Comparison of ENCODE assay signal across 21 cellular contexts in genomic region chr6:44399991-44400390, GRCh38. TPM values are rescaled to one million over a fixed set of nuclear protein-coding genes. Genes with fewer than 3 reads are reported as not detected.
DNase-seq lines count a peak whose midpoint lies in the region; ATAC-seq and TF ChIP-seq lines count a peak whose summit lies in the region.
"Had no signal": no experiment of that assay in that cellular context is flagged by ENCODE, and none has a peak within 500 bp of the region (broad histone marks: within the 10 kb centered on the region; RNA-seq: fewer than 3 reads in every experiment).

No MANE protein-coding gene starts in this region.

- no peaks in the 10 kb centered on the region for H3K27me3 Mint-ChIP-seq in CD8-positive, alpha-beta T cell (ENCODE audit: low read depth)
- H3K27me3 Mint-ChIP-seq in activated T-helper 1 cell treated with anti-CD3 and anti-CD28 coated beads, Interleukin-12 subunit alpha, Interleukin-12 subunit beta, Interleukin-2, Interleukin-4 antibody, amounts not matched to agents 30 ng/mL and 10 ng/mL and 1 ng/mL, durations not matched to agents 14 hours and 24 hours and 36 hours (ENCODE audit: insufficient read depth) = no peaks in the 10 kb centered on the region
- H3K27me3 Mint-ChIP-seq: activated B cell treated with CpG ODN at 0.5 μM for 24 hours had no signal

- H3K4me1 ChIP-seq in CD8-positive, alpha-beta T cell (ENCODE audit: insufficient read depth, low read length) = no peaks in the 10 kb centered on the region
- H3K4me1 ChIP-seq: parathyroid adenoma had no signal

- intact Hi-C loops in CD8-positive, alpha-beta T cell (cut with DNase I, micrococcal nuclease) = no loop called here
- intact Hi-C loops in activated T-helper 1 cell treated with anti-CD3 and anti-CD28 coated beads, Interleukin-12 subunit alpha, Interleukin-12 subunit beta, Interleukin-2, Interleukin-4 antibody, amounts not matched to agents 30 ng/mL and 10 ng/mL and 1 ng/mL, durations not matched to agents 14 hours and 24 hours and 36 hours (cut with micrococcal nuclease) = no loop called here

- no peaks in the 10 kb centered on the region for H3K9me3 ChIP-seq in CD8-positive, alpha-beta T cell (ENCODE audit: low read length)
- H3K9me3 ChIP-seq: gastroesophageal sphincter had no signal

- CTCF ChIA-PET in CD8-positive, alpha-beta T cell (lab: Charles Lee) = interaction anchor here (0.7 kb wide), 1 partner anchor 1147 kb away, joined by 5 read pairs; no protein-coding TSS in a partner anchor

- peaks cover 33% of the 10 kb centered on the region for H3K36me3 ChIP-seq in CD8-positive, alpha-beta T cell (ENCODE audit: insufficient read depth, low read length)

- H3K4me3 Mint-ChIP-seq in CD8-positive, alpha-beta T cell = no peak overlapping the region
- peak overlapping the region; percentile 8 for H3K4me3 Mint-ChIP-seq in activated T-helper 1 cell treated with anti-CD3 and anti-CD28 coated beads, Interleukin-12 subunit alpha, Interleukin-12 subunit beta, Interleukin-2, Interleukin-4 antibody, amounts not matched to agents 30 ng/mL and 10 ng/mL and 1 ng/mL, durations not matched to agents 14 hours and 24 hours and 36 hours
- H3K4me3 Mint-ChIP-seq: activated B cell treated with CpG ODN at 0.5 μM for 24 hours had no signal

- peaks cover 80% of the 10 kb centered on the region for H3K36me3 Mint-ChIP-seq in CD8-positive, alpha-beta T cell
- H3K36me3 Mint-ChIP-seq in activated T-helper 1 cell treated with anti-CD3 and anti-CD28 coated beads, Interleukin-12 subunit alpha, Interleukin-12 subunit beta, Interleukin-2, Interleukin-4 antibody, amounts not matched to agents 30 ng/mL and 10 ng/mL and 1 ng/mL, durations not matched to agents 14 hours and 24 hours and 36 hours (ENCODE audit: low read depth) = peaks cover 58% of the 10 kb centered on the region

- DNase-seq in AG10803 (ENCODE audit: low read depth) (peak; percentile 39), fibroblast of peridontal ligament (ENCODE audit: extremely low read depth) (peak; percentile 46), SW 1271 (lab: John Stamatoyannopoulos, UW) (no peak), MV-4-11 (lab: John Stamatoyannopoulos, UW) (no peak)
- no peak for DNase-seq in CD8-positive, alpha-beta T cell
- DNase-seq in activated T-helper 1 cell treated with anti-CD3 and anti-CD28 coated beads, Interleukin-12 subunit alpha, Interleukin-12 subunit beta, Interleukin-2, Interleukin-4 antibody, amounts not matched to agents 30 ng/mL and 10 ng/mL and 1 ng/mL, durations not matched to agents 14 hours and 24 hours and 36 hours (ENCODE audit: low spot score) = no peak
- DNase-seq in stimulated activated CD4-positive, alpha-beta T cell treated with anti-CD3 and anti-CD28 coated beads, Interleukin-2, amount 100 ng/mL, for 48 hours = no peak
- DNase-seq: activated B cell treated with CpG ODN at 0.5 μM for 24 hours; activated T-cell treated with anti-CD3 and anti-CD28 coated beads, Interleukin-2, amount 50 U/mL, for 48 hours; IMR-90; NCI-H1092 treated with DMSO at 0.1 percent for 48 hours; NCI-H2029 had no signal

- POLR2A ChIA-PET in CD8-positive, alpha-beta T cell (lab: Charles Lee) = no interaction called here

- H3K4me3 ChIP-seq in AG10803 (ENCODE audit: low read length) = no peak overlapping the region
- H3K4me3 ChIP-seq in CD8-positive, alpha-beta T cell (ENCODE audit: low read depth, low read length) = no peak overlapping the region
- H3K4me3 ChIP-seq: gastroesophageal sphincter, SK-N-MC had no signal

- ATAC-seq in CD8-positive, alpha-beta T cell = no peak
- no peak for ATAC-seq in GM18868 (IDR thresholded peaks at IDR 0.05; ENCODE audit: unreplicated experiment)
- ATAC-seq: gastroesophageal sphincter, sciatic nerve had no signal

- no peak for TF ChIP-seq CTCF in AG10803 (conservative IDR thresholded peaks at IDR 0.05; ENCODE audit: low read length)
- no peak for TF ChIP-seq CTCF in CD8-positive, alpha-beta T cell (IDR thresholded peaks at IDR 0.05)

- H3K27me3 ChIP-seq in CD8-positive, alpha-beta T cell (ENCODE audit: insufficient read depth, low read length) = no peaks in the 10 kb centered on the region
- H3K27me3 ChIP-seq: gastroesophageal sphincter had no signal

- H3K27ac Mint-ChIP-seq in CD8-positive, alpha-beta T cell = peak overlapping the region; percentile 23
- H3K27ac Mint-ChIP-seq in activated T-helper 1 cell treated with anti-CD3 and anti-CD28 coated beads, Interleukin-12 subunit alpha, Interleukin-12 subunit beta, Interleukin-2, Interleukin-4 antibody, amounts not matched to agents 30 ng/mL and 10 ng/mL and 1 ng/mL, durations not matched to agents 14 hours and 24 hours and 36 hours = peak overlapping the region; percentile 79
- H3K27ac Mint-ChIP-seq: activated B cell treated with CpG ODN at 0.5 μM for 24 hours had no signal

- peaks cover 55% of the 10 kb centered on the region for H3K4me1 Mint-ChIP-seq in CD8-positive, alpha-beta T cell (ENCODE audit: low read depth)
- H3K4me1 Mint-ChIP-seq in activated T-helper 1 cell treated with anti-CD3 and anti-CD28 coated beads, Interleukin-12 subunit alpha, Interleukin-12 subunit beta, Interleukin-2, Interleukin-4 antibody, amounts not matched to agents 30 ng/mL and 10 ng/mL and 1 ng/mL, durations not matched to agents 14 hours and 24 hours and 36 hours (ENCODE audit: low read depth) = peaks cover 32% of the 10 kb centered on the region
- H3K4me1 Mint-ChIP-seq: activated B cell treated with CpG ODN at 0.5 μM for 24 hours had no signal

- no peak overlapping the region for H3K27ac ChIP-seq in CD8-positive, alpha-beta T cell (ENCODE audit: low read depth, low read length)
- H3K27ac ChIP-seq: epithelial cell of prostate, parathyroid adenoma, RWPE1, SK-N-MC had no signal

- no peaks in the 10 kb centered on the region for H3K9me3 Mint-ChIP-seq in CD8-positive, alpha-beta T cell
- peaks cover 4% of the 10 kb centered on the region for H3K9me3 Mint-ChIP-seq in activated T-helper 1 cell treated with anti-CD3 and anti-CD28 coated beads, Interleukin-12 subunit alpha, Interleukin-12 subunit beta, Interleukin-2, Interleukin-4 antibody, amounts not matched to agents 30 ng/mL and 10 ng/mL and 1 ng/mL, durations not matched to agents 14 hours and 24 hours and 36 hours
- H3K9me3 Mint-ChIP-seq: activated B cell treated with CpG ODN at 0.5 μM for 24 hours had no signal

RNA-seq across cellular contexts. Expression of gene CDC5L, which starts 12.5 kb away (rescaled TPM):
- total RNA-seq in CD8-positive, alpha-beta T cell = 10 to 100 TPM; 24.1 to 24.4 TPM
- 28.1 and 28.4 TPM in 2 replicates for total RNA-seq in activated T-helper 1 cell treated with anti-CD3 and anti-CD28 coated beads, Interleukin-12 subunit alpha, Interleukin-12 subunit beta, Interleukin-2, Interleukin-4 antibody, amounts not matched to agents 30 ng/mL and 10 ng/mL and 1 ng/mL, durations not matched to agents 14 hours and 24 hours and 36 hours

RNA-seq across cellular contexts. Expression of gene SPATS1, which starts 57.5 kb away (rescaled TPM):
- total RNA-seq in CD8-positive, alpha-beta T cell = not detected
- total RNA-seq in activated T-helper 1 cell treated with anti-CD3 and anti-CD28 coated beads, Interleukin-12 subunit alpha, Interleukin-12 subunit beta, Interleukin-2, Interleukin-4 antibody, amounts not matched to agents 30 ng/mL and 10 ng/mL and 1 ng/mL, durations not matched to agents 14 hours and 24 hours and 36 hours = not detected in 2 replicates
- total RNA-seq: activated B cell treated with CpG ODN at 0.5 μM for 24 hours; activated CD8-positive, alpha-beta memory T cell treated with anti-CD3 and anti-CD28 coated beads for 36 hours; cerebellum; gastroesophageal sphincter; IMR-90; sciatic nerve had no signal

Comparison
In these comparisons a context has a peak if more than half of its experiments do, and no peak if none do; other contexts are left out.
1. DNase-seq: peak in AG10803 (single experiment) and fibroblast of peridontal ligament (single experiment); none in CD8-positive, alpha-beta T cell (0 of 7), activated T-helper 1 cell treated with anti-CD3 and anti-CD28 coated beads, Interleukin-12 subunit alpha, Interleukin-12 subunit beta, Interleukin-2, Interleukin-4 antibody, amounts not matched to agents 30 ng/mL and 10 ng/mL and 1 ng/mL, durations not matched to agents 14 hours and 24 hours and 36 hours (single experiment), stimulated activated CD4-positive, alpha-beta T cell treated with anti-CD3 and anti-CD28 coated beads, Interleukin-2, amount 100 ng/mL, for 48 hours (0 of 2), SW 1271 (0 of 2) and MV-4-11 (single experiment).